In the genomic region with DNA sequence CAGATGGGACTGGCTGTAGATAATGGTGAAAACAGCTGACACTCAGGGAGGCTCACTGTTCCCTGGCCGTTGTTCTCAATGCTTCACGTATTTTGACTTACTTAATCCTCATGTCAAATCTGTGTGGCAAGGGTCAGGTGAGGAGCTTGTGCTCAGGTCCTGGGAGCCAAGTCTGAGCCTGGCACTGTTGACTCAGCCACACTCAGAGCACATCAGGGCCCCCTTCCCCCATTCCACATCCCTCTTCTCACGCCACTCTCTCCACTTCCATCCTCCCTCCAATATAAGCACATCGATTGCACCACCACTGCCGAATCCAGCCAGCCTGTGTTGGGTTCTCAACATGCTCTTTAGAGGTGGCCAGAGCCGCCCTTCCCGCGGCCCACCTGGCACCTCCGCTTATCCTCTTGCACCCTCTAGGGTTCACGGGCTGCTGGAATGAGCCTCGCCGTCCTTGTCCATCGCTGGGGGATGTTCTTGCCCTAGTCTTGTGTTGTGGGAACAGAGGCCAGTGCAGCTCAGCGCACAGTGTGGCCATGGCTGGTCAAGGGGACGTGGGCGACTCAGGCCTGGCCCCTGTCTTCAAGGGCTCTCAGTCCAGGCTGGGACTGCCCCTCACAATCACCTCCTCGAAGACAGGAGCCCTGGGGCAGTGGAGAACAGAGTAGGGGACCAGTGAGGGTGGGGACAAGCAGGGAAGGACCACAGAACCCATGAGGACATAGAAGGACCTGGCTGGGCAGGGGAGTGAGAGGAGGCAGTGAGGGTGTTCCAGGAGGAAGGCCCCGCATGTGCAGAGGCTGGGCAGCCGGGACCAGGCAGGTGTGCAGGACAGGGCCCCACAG, we compare ENCODE assay signal across 14 cellular contexts. TPM values are rescaled to one million over a fixed set of nuclear protein-coding genes. Genes with fewer than 3 reads are reported as not detected.
DNase-seq lines count a peak whose midpoint lies in the region; ATAC-seq, FAIRE-seq and TF ChIP-seq lines count a peak whose summit lies in the region.
"Had no signal": no experiment of that assay in that cellular context is flagged by ENCODE, and none has a peak within 500 bp of the region (broad histone marks: within the 10 kb centered on the region; RNA-seq: fewer than 3 reads in every experiment).

No MANE protein-coding gene starts in this region.

- intact Hi-C loops in natural killer cell (cut with micrococcal nuclease): no loop called here

- no peak overlapping the region for H3K4me3 Mint-ChIP-seq in natural killer cell
- no peak overlapping the region for H3K4me3 Mint-ChIP-seq in T-cell

- peaks cover 16% of the 10 kb centered on the region for H3K36me3 ChIP-seq in bronchial epithelial cell (ENCODE audit: control insufficient read depth, insufficient read depth, low read length)
- H3K36me3 ChIP-seq: BE2C had no signal

- DNase-seq in ACHN (peak; percentile 45), HFF-Myc (ENCODE audit: extremely low read depth, low read depth) (peak; percentile 31), bronchial epithelial cell (ENCODE audit: low read depth) (peak; percentile 15), kidney glomerular epithelial cell (lab: John Stamatoyannopoulos, UW) (peak; percentile 33), natural killer cell (no peak), T-cell (no peak)
- DNase-seq in central memory CD4-positive, alpha-beta T cell: no peak
- DNase-seq: BE2C; GOT3; NCI-H2029; stimulated activated CD4-positive, alpha-beta T cell treated with anti-CD3 and anti-CD28 coated beads, Interleukin-4, amount 100 ng/mL, for 24 hours had no signal

- TF ChIP-seq CTCF in HFF-Myc (IDR thresholded peaks at IDR 0.05; ENCODE audit: low read depth, low read length, missing control alignments): no peak
- no peak for TF ChIP-seq CTCF in bronchial epithelial cell (IDR thresholded peaks at IDR 0.05; ENCODE audit: insufficient read depth, low read length, severe bottlenecking)
- no peak for TF ChIP-seq CTCF in natural killer cell (IDR thresholded peaks at IDR 0.05)

- peak; percentile 68 for FAIRE-seq in bronchial epithelial cell (lab: Jason Lieb, UNC)
- FAIRE-seq: islet of Langerhans, K562 had no signal

- H3K36me3 Mint-ChIP-seq in natural killer cell: no peaks in the 10 kb centered on the region
- H3K36me3 Mint-ChIP-seq in T-cell: no peaks in the 10 kb centered on the region

- no peak overlapping the region for H3K27ac Mint-ChIP-seq in natural killer cell
- H3K27ac Mint-ChIP-seq in T-cell: no peak overlapping the region

- POLR2A ChIA-PET in T-cell (lab: Charles Lee): no interaction called here

- in situ Hi-C loops in ACHN (cut with HindIII; ENCODE audit: low pct_ligation_motif_present, low pct_unique_long_range_greater_than_20kb, low sequenced_read_pairs): no loop called here

- ATAC-seq in natural killer cell (no peak), GM18520 (IDR thresholded peaks at IDR 0.05; ENCODE audit: unreplicated experiment) (no peak), T-cell (replicated peaks in 1 of 4) (no peak)
- ATAC-seq: K562 had no signal

- CTCF ChIA-PET in T-cell (lab: Charles Lee): no interaction called here

- no peaks in the 10 kb centered on the region for H3K27me3 ChIP-seq in bronchial epithelial cell (ENCODE audit: control insufficient read depth, insufficient read depth, low read length)
- H3K27me3 ChIP-seq: BE2C had no signal

- H3K4me3 ChIP-seq in HFF-Myc (replicated peaks; ENCODE audit: low read depth, low read length) (no peak overlapping the region), bronchial epithelial cell (ENCODE audit: low read depth, low read length) (no peak overlapping the region)
- H3K4me3 ChIP-seq: K562 had no signal

- H3K4me1 Mint-ChIP-seq in natural killer cell (no peaks in the 10 kb centered on the region), T-cell (no peaks in the 10 kb centered on the region)

- H3K9me3 Mint-ChIP-seq in natural killer cell: no peaks in the 10 kb centered on the region
- no peaks in the 10 kb centered on the region for H3K9me3 Mint-ChIP-seq in T-cell

- H3K27me3 Mint-ChIP-seq in natural killer cell (ENCODE audit: low read depth in 2 of 2) (peaks cover 0 to 2% of the 10 kb centered on the region in 2 donors), T-cell (no peaks in the 10 kb centered on the region)

RNA-seq across cellular contexts. Expression of gene EVC, which starts 40.3 kb away (rescaled TPM):
- total RNA-seq in bronchial epithelial cell: 9.5 and 12.9 TPM in 2 replicates
- 1 to 10 TPM in 1 of 3 donors, under 1 TPM in 2; 0.18 to 2.9 (median 0.42) TPM for total RNA-seq in natural killer cell
- 1 to 10 TPM in 4 of 5 donors, under 1 TPM in 1; 0.40 to 3.6 (median 1.6) TPM for total RNA-seq in T-cell

RNA-seq across cellular contexts. Expression of gene EVC2, which starts 42.9 kb away (rescaled TPM):
- 8.2 and 9.5 TPM in 2 replicates for total RNA-seq in bronchial epithelial cell
- total RNA-seq in natural killer cell: 1 to 10 TPM in 2 of 3 donors, under 1 TPM in 1; 0.20 to 2.6 (median 1.5) TPM
- 1 to 10 TPM; 1.1 to 2.9 (median 1.8) TPM for total RNA-seq in T-cell

Comparison
In these comparisons a context has a peak if more than half of its experiments do, and no peak if none do; other contexts are left out.
1. DNase-seq: peak in ACHN (single experiment), HFF-Myc (single experiment), bronchial epithelial cell (single experiment) and kidney glomerular epithelial cell (single experiment); none in natural killer cell (single experiment), central memory CD4-positive, alpha-beta T cell (single experiment) and T-cell (0 of 34).